Comparison of ENCODE assay signal across 1 cellular context in the genomic region with DNA sequence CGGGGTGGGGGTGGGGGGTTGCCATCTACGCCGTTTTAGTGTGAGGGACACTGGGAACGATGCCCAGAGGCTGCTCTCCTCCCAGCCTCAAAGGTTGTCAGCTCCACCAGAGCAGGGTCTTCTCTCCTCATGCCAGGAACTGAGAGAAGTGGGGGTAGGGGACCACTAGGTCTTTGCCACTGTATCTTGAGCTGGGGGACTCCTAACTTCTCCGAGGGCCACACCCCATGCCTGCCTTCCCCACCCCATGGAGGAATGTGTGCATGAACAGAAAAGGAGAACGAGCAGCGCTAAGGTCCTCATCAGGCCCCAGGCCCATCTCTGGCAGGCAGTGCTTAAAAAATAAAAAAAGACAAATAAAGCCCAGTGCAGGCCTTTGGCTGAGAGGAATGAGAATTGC.
TF ChIP-seq lines count a peak whose summit lies in the region.

No MANE protein-coding gene starts in this region.

TF ChIP-seq in GM23338, 12 proteins besides CTCF, POLR2A, EP300 and RAD21 (continued from another document):
- TF ChIP-seq, protein P1, sequence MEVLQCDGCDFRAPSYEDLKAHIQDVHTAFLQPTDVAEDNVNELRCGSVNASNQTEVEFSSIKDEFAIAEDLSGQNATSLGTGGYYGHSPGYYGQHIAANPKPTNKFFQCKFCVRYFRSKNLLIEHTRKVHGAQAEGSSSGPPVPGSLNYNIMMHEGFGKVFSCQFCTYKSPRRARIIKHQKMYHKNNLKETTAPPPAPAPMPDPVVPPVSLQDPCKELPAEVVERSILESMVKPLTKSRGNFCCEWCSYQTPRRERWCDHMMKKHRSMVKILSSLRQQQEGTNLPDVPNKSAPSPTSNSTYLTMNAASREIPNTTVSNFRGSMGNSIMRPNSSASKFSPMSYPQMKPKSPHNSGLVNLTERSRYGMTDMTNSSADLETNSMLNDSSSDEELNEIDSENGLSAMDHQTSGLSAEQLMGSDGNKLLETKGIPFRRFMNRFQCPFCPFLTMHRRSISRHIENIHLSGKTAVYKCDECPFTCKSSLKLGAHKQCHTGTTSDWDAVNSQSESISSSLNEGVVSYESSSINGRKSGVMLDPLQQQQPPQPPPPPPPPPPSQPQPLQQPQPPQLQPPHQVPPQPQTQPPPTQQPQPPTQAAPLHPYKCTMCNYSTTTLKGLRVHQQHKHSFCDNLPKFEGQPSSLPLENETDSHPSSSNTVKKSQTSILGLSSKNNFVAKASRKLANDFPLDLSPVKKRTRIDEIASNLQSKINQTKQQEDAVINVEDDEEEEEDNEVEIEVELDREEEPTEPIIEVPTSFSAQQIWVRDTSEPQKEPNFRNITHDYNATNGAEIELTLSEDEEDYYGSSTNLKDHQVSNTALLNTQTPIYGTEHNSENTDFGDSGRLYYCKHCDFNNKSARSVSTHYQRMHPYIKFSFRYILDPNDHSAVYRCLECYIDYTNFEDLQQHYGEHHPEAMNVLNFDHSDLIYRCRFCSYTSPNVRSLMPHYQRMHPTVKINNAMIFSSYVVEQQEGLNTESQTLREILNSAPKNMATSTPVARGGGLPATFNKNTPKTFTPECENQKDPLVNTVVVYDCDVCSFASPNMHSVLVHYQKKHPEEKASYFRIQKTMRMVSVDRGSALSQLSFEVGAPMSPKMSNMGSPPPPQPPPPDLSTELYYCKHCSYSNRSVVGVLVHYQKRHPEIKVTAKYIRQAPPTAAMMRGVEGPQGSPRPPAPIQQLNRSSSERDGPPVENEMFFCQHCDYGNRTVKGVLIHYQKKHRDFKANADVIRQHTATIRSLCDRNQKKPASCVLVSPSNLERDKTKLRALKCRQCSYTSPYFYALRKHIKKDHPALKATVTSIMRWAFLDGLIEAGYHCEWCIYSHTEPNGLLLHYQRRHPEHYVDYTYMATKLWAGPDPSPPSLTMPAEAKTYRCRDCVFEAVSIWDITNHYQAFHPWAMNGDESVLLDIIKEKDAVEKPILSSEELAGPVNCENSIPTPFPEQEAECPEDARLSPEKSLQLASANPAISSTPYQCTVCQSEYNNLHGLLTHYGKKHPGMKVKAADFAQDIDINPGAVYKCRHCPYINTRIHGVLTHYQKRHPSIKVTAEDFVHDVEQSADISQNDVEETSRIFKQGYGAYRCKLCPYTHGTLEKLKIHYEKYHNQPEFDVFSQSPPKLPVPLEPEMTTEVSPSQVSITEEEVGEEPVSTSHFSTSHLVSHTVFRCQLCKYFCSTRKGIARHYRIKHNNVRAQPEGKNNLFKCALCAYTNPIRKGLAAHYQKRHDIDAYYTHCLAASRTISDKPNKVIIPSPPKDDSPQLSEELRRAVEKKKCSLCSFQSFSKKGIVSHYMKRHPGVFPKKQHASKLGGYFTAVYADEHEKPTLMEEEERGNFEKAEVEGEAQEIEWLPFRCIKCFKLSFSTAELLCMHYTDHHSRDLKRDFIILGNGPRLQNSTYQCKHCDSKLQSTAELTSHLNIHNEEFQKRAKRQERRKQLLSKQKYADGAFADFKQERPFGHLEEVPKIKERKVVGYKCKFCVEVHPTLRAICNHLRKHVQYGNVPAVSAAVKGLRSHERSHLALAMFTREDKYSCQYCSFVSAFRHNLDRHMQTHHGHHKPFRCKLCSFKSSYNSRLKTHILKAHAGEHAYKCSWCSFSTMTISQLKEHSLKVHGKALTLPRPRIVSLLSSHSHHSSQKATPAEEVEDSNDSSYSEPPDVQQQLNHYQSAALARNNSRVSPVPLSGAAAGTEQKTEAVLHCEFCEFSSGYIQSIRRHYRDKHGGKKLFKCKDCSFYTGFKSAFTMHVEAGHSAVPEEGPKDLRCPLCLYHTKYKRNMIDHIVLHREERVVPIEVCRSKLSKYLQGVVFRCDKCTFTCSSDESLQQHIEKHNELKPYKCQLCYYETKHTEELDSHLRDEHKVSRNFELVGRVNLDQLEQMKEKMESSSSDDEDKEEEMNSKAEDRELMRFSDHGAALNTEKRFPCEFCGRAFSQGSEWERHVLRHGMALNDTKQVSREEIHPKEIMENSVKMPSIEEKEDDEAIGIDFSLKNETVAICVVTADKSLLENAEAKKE (CRISPR knock-in tag; IDR thresholded peaks at IDR 0.05) = no peak
- no peak for TF ChIP-seq STAT1 (IDR thresholded peaks at IDR 0.05; ENCODE audit: unreplicated experiment)
- no peak for TF ChIP-seq REST (IDR thresholded peaks at IDR 0.05; ENCODE audit: unreplicated experiment)
